20 cellular contexts compared by ENCODE assay signal in genomic region chr13:29648760-29649159, GRCh38. TPM values are rescaled to one million over a fixed set of nuclear protein-coding genes. Genes with fewer than 3 reads are reported as not detected.
A peak's percentile ranks its signal among the peaks of the same experiment; 100 is the strongest.
DNase-seq lines count a peak whose midpoint lies in the region; ATAC-seq, FAIRE-seq and TF ChIP-seq lines count a peak whose summit lies in the region.
"Had no signal": no experiment of that assay in that cellular context is flagged by ENCODE, and none has a peak within 500 bp of the region (broad histone marks: within the 10 kb centered on the region; RNA-seq: fewer than 3 reads in every experiment).

No MANE protein-coding gene starts in this region.

- H3K36me3 Mint-ChIP-seq in CD8-positive, alpha-beta T cell, result no peaks in the 10 kb centered on the region
- no peaks in the 10 kb centered on the region for H3K36me3 Mint-ChIP-seq in T-helper 1 cell treated with Interleukin-12 subunit alpha and Interleukin-12 subunit beta and Interleukin-4 antibody, amounts not matched to agents 30 μg/mL and 1 μg/mL, for 36 hours (ENCODE audit: low read depth)
- H3K36me3 Mint-ChIP-seq: neural progenitor cell had no signal

- peaks cover 4% of the 10 kb centered on the region for H3K27me3 Mint-ChIP-seq in CD8-positive, alpha-beta T cell (ENCODE audit: low read depth)
- no peaks in the 10 kb centered on the region for H3K27me3 Mint-ChIP-seq in T-helper 1 cell treated with Interleukin-12 subunit alpha and Interleukin-12 subunit beta and Interleukin-4 antibody, amounts not matched to agents 30 μg/mL and 1 μg/mL, for 36 hours (ENCODE audit: low read depth)

- H3K9me3 Mint-ChIP-seq in CD8-positive, alpha-beta T cell, result peaks cover 9% of the 10 kb centered on the region
- peaks cover 4% of the 10 kb centered on the region for H3K9me3 Mint-ChIP-seq in T-helper 1 cell treated with Interleukin-12 subunit alpha and Interleukin-12 subunit beta and Interleukin-4 antibody, amounts not matched to agents 30 μg/mL and 1 μg/mL, for 36 hours
- H3K9me3 Mint-ChIP-seq: neural progenitor cell had no signal

- H3K27ac Mint-ChIP-seq in CD8-positive, alpha-beta T cell, result peak overlapping the region; percentile 65
- H3K27ac Mint-ChIP-seq in T-helper 1 cell treated with Interleukin-12 subunit alpha and Interleukin-12 subunit beta and Interleukin-4 antibody, amounts not matched to agents 30 μg/mL and 1 μg/mL, for 36 hours, result peak overlapping the region; percentile 67
- H3K27ac Mint-ChIP-seq: neural progenitor cell had no signal

- no peaks in the 10 kb centered on the region for H3K9me3 ChIP-seq in CD8-positive, alpha-beta T cell (ENCODE audit: low read length)
- H3K9me3 ChIP-seq: body of pancreas had no signal

- H3K4me3 ChIP-seq in CD8-positive, alpha-beta T cell (ENCODE audit: low read depth, low read length), result no peak overlapping the region
- H3K4me3 ChIP-seq: body of pancreas, neural progenitor cell, SK-N-MC, uterus had no signal

- peak; percentile 61 for FAIRE-seq in colon (lab: Jason Lieb, UNC)

- H3K4me1 ChIP-seq in CD8-positive, alpha-beta T cell (ENCODE audit: insufficient read depth, low read length), result no peaks in the 10 kb centered on the region
- H3K4me1 ChIP-seq: body of pancreas, foreskin keratinocyte, neural progenitor cell, uterus had no signal

- no peaks in the 10 kb centered on the region for H3K36me3 ChIP-seq in CD8-positive, alpha-beta T cell (ENCODE audit: insufficient read depth, low read length)
- H3K36me3 ChIP-seq: neural progenitor cell, uterus, WERI-Rb-1 had no signal

- no peak overlapping the region for H3K27ac ChIP-seq in CD8-positive, alpha-beta T cell (ENCODE audit: low read depth, low read length)
- H3K27ac ChIP-seq: body of pancreas, foreskin keratinocyte, neural progenitor cell, RWPE1, SK-N-MC, uterus, WERI-Rb-1 had no signal

- no peak for ATAC-seq in CD8-positive, alpha-beta T cell
- ATAC-seq in GM21447 (IDR thresholded peaks at IDR 0.05; ENCODE audit: unreplicated experiment), result peak; percentile 51
- no peak for ATAC-seq in HG03521 (IDR thresholded peaks at IDR 0.05; ENCODE audit: unreplicated experiment)
- ATAC-seq: body of pancreas, foreskin keratinocyte had no signal

- intact Hi-C loops in CD8-positive, alpha-beta T cell (cut with DNase I, micrococcal nuclease), result no loop called here

- POLR2A ChIA-PET in CD8-positive, alpha-beta T cell (lab: Charles Lee), result no interaction called here

- no peak for DNase-seq in CD8-positive, alpha-beta T cell
- no peak for DNase-seq in stimulated activated CD4-positive, alpha-beta T cell treated with anti-CD3 and anti-CD28 coated beads, Interleukin-4, amount 100 ng/mL, for 4 hours
- DNase-seq in NCI-H345 (lab: John Stamatoyannopoulos, UW), result no peak
- DNase-seq: activated CD4-positive, alpha-beta T cell treated with anti-CD3 and anti-CD28 coated beads, Interleukin-2, amount 50 U/mL, for 4 hours; body of pancreas; effector CD8-positive, alpha-beta T cell; erythroblast; foreskin keratinocyte; hippocampal formation; NCI-H1417 treated with DMSO at 0.1 percent for 48 hours; NCI-H510A treated with DMSO at 0.1 percent for 48 hours; uterus; WERI-Rb-1 had no signal

- no peak for TF ChIP-seq CTCF in CD8-positive, alpha-beta T cell (IDR thresholded peaks at IDR 0.05)

- H3K4me1 Mint-ChIP-seq in CD8-positive, alpha-beta T cell (ENCODE audit: low read depth), result peaks cover 7% of the 10 kb centered on the region
- peaks cover 6% of the 10 kb centered on the region for H3K4me1 Mint-ChIP-seq in T-helper 1 cell treated with Interleukin-12 subunit alpha and Interleukin-12 subunit beta and Interleukin-4 antibody, amounts not matched to agents 30 μg/mL and 1 μg/mL, for 36 hours (ENCODE audit: low read depth)
- H3K4me1 Mint-ChIP-seq: neural progenitor cell had no signal

- peak overlapping the region; percentile 55 for H3K4me3 Mint-ChIP-seq in CD8-positive, alpha-beta T cell
- peak overlapping the region; percentile 66 for H3K4me3 Mint-ChIP-seq in T-helper 1 cell treated with Interleukin-12 subunit alpha and Interleukin-12 subunit beta and Interleukin-4 antibody, amounts not matched to agents 30 μg/mL and 1 μg/mL, for 36 hours
- H3K4me3 Mint-ChIP-seq: neural progenitor cell had no signal

- CTCF ChIA-PET in CD8-positive, alpha-beta T cell (lab: Charles Lee), result no interaction called here

- no peaks in the 10 kb centered on the region for H3K27me3 ChIP-seq in CD8-positive, alpha-beta T cell (ENCODE audit: insufficient read depth, low read length)
- H3K27me3 ChIP-seq: body of pancreas, foreskin keratinocyte, neural progenitor cell, uterus had no signal

RNA-seq across cellular contexts. Expression of gene SLC7A1, which starts 53.3 kb away (rescaled TPM):
- total RNA-seq in CD8-positive, alpha-beta T cell, result 10 to 100 TPM; 15.2 to 18.4 TPM
